ENCODE assay signal across 7 cellular contexts in genomic region chr17:31093866-31094599, GRCh38. TPM values are rescaled to one million over a fixed set of nuclear protein-coding genes. Genes with fewer than 3 reads are reported as not detected.
DNase-seq lines count a peak whose midpoint lies in the region; ATAC-seq and TF ChIP-seq lines count a peak whose summit lies in the region.

No MANE protein-coding gene starts in this region.

- H4K20me1 ChIP-seq in OCI-LY3 (ENCODE audit: insufficient read depth, low read length), result 0 out of 2 replicates have a peak, but pooled peaks cover 4% of the 10 kb centered on the region

- no peaks in the 10 kb centered on the region for H3K9me3 ChIP-seq in OCI-LY3 (ENCODE audit: insufficient read depth, low read length)
- no peaks in the 10 kb centered on the region for H3K9me3 ChIP-seq in esophagus (ENCODE audit: control insufficient read depth in 2 of 2, insufficient read depth in 1 of 2, low read depth in 1 of 2, low read length in 1 of 2)
- H3K9me3 ChIP-seq in prostate gland, result no peaks in the 10 kb centered on the region

- H2AFZ ChIP-seq in OCI-LY3 (ENCODE audit: low read depth, low read length), result peak overlapping the region; percentile 29

- intact Hi-C loops in prostate gland (cut with DNase I), result no loop called here

- 24 to 25% methylated on average over 17 of the region's 17 CpGs for WGBS in esophagus, 2 donors
- 31% methylated on average over 17 of the region's 17 CpGs for WGBS in prostate gland

- ATAC-seq in GM19395 (IDR thresholded peaks at IDR 0.05; ENCODE audit: unreplicated experiment) (peak; percentile 25), HG03442 (IDR thresholded peaks at IDR 0.05; ENCODE audit: unreplicated experiment) (no peak), GM18511 (IDR thresholded peaks at IDR 0.05; ENCODE audit: unreplicated experiment) (no peak)

- H3K4me3 ChIP-seq in OCI-LY3 (ENCODE audit: low read length) (peak overlapping the region; percentile 82), esophagus (ENCODE audit: low read depth in 1 of 2, low read length in 2 of 2) (peak overlapping the region; percentile 62 to 63), prostate gland (peak overlapping the region; percentile 69 to 97)

- no peaks in the 10 kb centered on the region for H3K36me3 ChIP-seq in OCI-LY3 (replicated peaks; ENCODE audit: low read depth, low read length)
- H3K36me3 ChIP-seq in esophagus (ENCODE audit: control insufficient read depth in 2 of 2, insufficient read depth in 2 of 2, low read length in 1 of 2), result no peaks in the 10 kb centered on the region
- no peaks in the 10 kb centered on the region for H3K36me3 ChIP-seq in prostate gland

- H3K27ac ChIP-seq in OCI-LY3 (ENCODE audit: low read length), result no peak overlapping the region; the same call in 1 of the 2 replicates
- peak overlapping the region; percentile 76 to 93 for H3K27ac ChIP-seq in esophagus (ENCODE audit: low read depth in 2 of 2, low read length in 1 of 2)
- peak overlapping the region; percentile 90 to 94 for H3K27ac ChIP-seq in prostate gland

- TF ChIP-seq POLR2A in prostate gland (IDR thresholded peaks at IDR 0.05), result no peak

- H3K27me3 ChIP-seq in OCI-LY3 (ENCODE audit: low read depth, low read length) (no peaks in the 10 kb centered on the region), esophagus (ENCODE audit: control insufficient read depth in 1 of 2, insufficient read depth in 2 of 2, low read length in 2 of 2) (no peaks in the 10 kb centered on the region), prostate gland (replicated peaks; ENCODE audit: insufficient read depth) (no peaks in the 10 kb centered on the region)

- peaks cover 8% of the 10 kb centered on the region for H3K4me1 ChIP-seq in OCI-LY3 (ENCODE audit: low read length)
- H3K4me1 ChIP-seq in esophagus (ENCODE audit: control insufficient read depth in 2 of 2, insufficient read depth in 2 of 2, low read length in 1 of 2), result no peaks in the 10 kb centered on the region
- H3K4me1 ChIP-seq in prostate gland (replicated peaks), result no peaks in the 10 kb centered on the region

- peaks cover 24% of the 10 kb centered on the region for H3K79me2 ChIP-seq in OCI-LY3 (ENCODE audit: low read length)

- DNase-seq in prostate gland (ENCODE audit: low spot score), result no peak
- DNase-seq in UCSD-AML1 (lab: John Stamatoyannopoulos, UW; ENCODE audit: unreplicated experiment), result no peak

- H3K9ac ChIP-seq in OCI-LY3 (ENCODE audit: low read length), result peak overlapping the region; percentile 76

- TF ChIP-seq CTCF in OCI-LY3 (IDR thresholded peaks at IDR 0.05; ENCODE audit: low read depth, low read length) (no peak), prostate gland (IDR thresholded peaks at IDR 0.05) (no peak)

- peak overlapping the region; percentile 96 for H3K4me2 ChIP-seq in OCI-LY3 (ENCODE audit: low read length)

RNA-seq across cellular contexts. Expression of gene NF1, which starts 0.7 kb away (rescaled TPM):
- polyA plus RNA-seq in esophagus, result 1 to 10 TPM; 3.4 to 4.4 TPM
- total RNA-seq in prostate gland, result 10 to 100 TPM; 62.3 to 68.0 TPM
